Comparison of ENCODE assay signal across 8 cellular contexts in the genomic region with DNA sequence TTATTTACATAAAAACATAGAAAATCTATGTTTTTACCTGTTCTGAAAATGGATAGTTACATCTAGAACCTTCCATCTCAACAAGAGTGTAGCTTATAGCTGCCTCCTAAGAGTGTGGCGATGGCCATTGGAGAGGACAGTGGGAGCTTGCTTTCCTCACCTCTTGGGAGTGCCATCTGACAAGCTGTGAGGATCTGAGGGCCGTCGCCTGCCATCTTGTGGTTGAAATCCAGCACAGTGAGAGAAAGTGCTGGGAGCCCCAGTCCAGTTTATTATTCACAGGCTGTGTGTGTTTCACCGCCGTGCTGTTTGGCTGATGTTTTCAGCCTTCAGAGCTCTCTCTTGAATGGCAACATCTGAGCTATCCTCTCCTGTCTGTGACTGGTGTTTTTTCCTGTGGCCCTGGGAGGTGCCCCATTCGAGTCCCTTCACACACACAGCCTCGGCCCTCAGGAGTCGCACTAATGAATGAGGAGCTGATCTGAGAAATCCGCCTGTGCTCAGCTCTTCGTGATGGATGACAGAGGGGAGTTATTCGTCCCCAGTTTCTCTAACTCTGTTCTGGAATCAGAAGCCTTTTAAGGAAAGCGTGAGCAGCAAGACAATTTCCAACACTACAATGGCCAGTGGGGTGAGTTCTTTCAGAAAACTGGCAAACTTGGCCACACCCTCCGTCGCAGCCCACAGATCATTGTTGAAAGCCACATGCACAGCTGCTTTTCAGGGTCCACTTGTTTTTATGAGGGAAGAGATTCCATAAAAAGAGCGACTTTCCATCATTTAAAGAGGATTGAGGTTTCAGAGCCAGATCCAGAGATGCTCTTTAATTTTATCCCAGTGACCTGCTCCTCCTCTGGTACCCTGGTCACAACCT.
A peak's percentile ranks its signal among the peaks of the same experiment; 100 is the strongest.
DNase-seq lines count a peak whose midpoint lies in the region; ATAC-seq, FAIRE-seq and TF ChIP-seq lines count a peak whose summit lies in the region.

No MANE protein-coding gene starts in this region.

- H3K9ac ChIP-seq in kidney (ENCODE audit: low read length in 2 of 2): no peak overlapping the region

- intact Hi-C loops in natural killer cell (cut with micrococcal nuclease): loop anchor here (1.0 kb wide), 1 partner anchor 228 kb away; no protein-coding TSS in a partner anchor
- intact Hi-C loops in kidney (cut with DNase I): loop anchor here (10.0 kb wide), 1 partner anchor 224 kb away; no protein-coding TSS in a partner anchor

- no peaks in the 10 kb centered on the region for H3K36me3 ChIP-seq in kidney (ENCODE audit: control insufficient read depth in 1 of 2, insufficient read depth in 2 of 2, low read length in 2 of 2)

- TF ChIP-seq CTCF in natural killer cell (IDR thresholded peaks at IDR 0.05): peak; percentile 48
- TF ChIP-seq CTCF in kidney (IDR thresholded peaks at IDR 0.05; ENCODE audit: borderline replicate concordance, extremely low read depth, insufficient read depth): peak; percentile 65

- H3K4me1 Mint-ChIP-seq in natural killer cell: no peaks in the 10 kb centered on the region
- no peaks in the 10 kb centered on the region for H3K4me1 Mint-ChIP-seq in natural killer cell treated with Interleukin-12 subunit alpha and Interleukin-12 subunit beta and Interleukin-15 and Interleukin-18, amount 100 ng/mL, for 72 hours (ENCODE audit: low read depth in 2 of 2)

- no peaks in the 10 kb centered on the region for H3K36me3 Mint-ChIP-seq in natural killer cell
- H3K36me3 Mint-ChIP-seq in natural killer cell treated with Interleukin-12 subunit alpha and Interleukin-12 subunit beta and Interleukin-15 and Interleukin-18, amount 100 ng/mL, for 72 hours: no peaks in the 10 kb centered on the region

- H3K9me3 Mint-ChIP-seq in natural killer cell: no peaks in the 10 kb centered on the region
- H3K9me3 Mint-ChIP-seq in natural killer cell treated with Interleukin-12 subunit alpha and Interleukin-12 subunit beta and Interleukin-15 and Interleukin-18, amount 100 ng/mL, for 72 hours: no peaks in the 10 kb centered on the region

- H3K9me3 ChIP-seq in kidney (ENCODE audit: control insufficient read depth in 1 of 2, low read length in 2 of 2): no peaks in the 10 kb centered on the region

- no peak overlapping the region for H3K4me3 ChIP-seq in kidney (ENCODE audit: low read length in 2 of 2)

- TF ChIP-seq POLR2A in GM18505 (IDR thresholded peaks at IDR 0.05; ENCODE audit: borderline replicate concordance, extremely low read depth, insufficient read depth, insufficient read length): no peak

- H3K27me3 Mint-ChIP-seq in natural killer cell (ENCODE audit: low read depth in 2 of 2): no peaks in the 10 kb centered on the region
- H3K27me3 Mint-ChIP-seq in natural killer cell treated with Interleukin-12 subunit alpha and Interleukin-12 subunit beta and Interleukin-15 and Interleukin-18, amount 100 ng/mL, for 72 hours: no peaks in the 10 kb centered on the region

- no peak overlapping the region for H3K27ac ChIP-seq in kidney (ENCODE audit: low read depth in 2 of 2, low read length in 2 of 2)

- FAIRE-seq in kidney (lab: Jason Lieb, UNC): no peak

- H3K4me1 ChIP-seq in kidney (ENCODE audit: control insufficient read depth in 1 of 2, insufficient read depth in 1 of 2, low read depth in 1 of 2, low read length in 2 of 2): peaks cover 3 to 7% of the 10 kb centered on the region in 2 donors

- H3K27ac Mint-ChIP-seq in natural killer cell: no peak overlapping the region
- H3K27ac Mint-ChIP-seq in natural killer cell treated with Interleukin-12 subunit alpha and Interleukin-12 subunit beta and Interleukin-15 and Interleukin-18, amount 100 ng/mL, for 72 hours: no peak overlapping the region

- H3K4me3 Mint-ChIP-seq in natural killer cell: no peak overlapping the region
- H3K4me3 Mint-ChIP-seq in natural killer cell treated with Interleukin-12 subunit alpha and Interleukin-12 subunit beta and Interleukin-15 and Interleukin-18, amount 100 ng/mL, for 72 hours: no peak overlapping the region

- no peak for DNase-seq in natural killer cell
- DNase-seq in natural killer cell treated with Interleukin-12 subunit alpha and Interleukin-12 subunit beta and Interleukin-15 and Interleukin-18, amount 100 ng/mL, for 72 hours (ENCODE audit: low spot score): no peak
- peak; percentile 70 for DNase-seq in HT1080 (ENCODE audit: low read depth)
- peak; percentile 74 for DNase-seq in OCI-M1 (lab: John Stamatoyannopoulos, UW)
- DNase-seq in cerebellar cortex (ENCODE audit: low spot score): peak; percentile 90
- no peak for DNase-seq in kidney
- peak; percentile 65 for DNase-seq in stromal cell of bone marrow (ENCODE audit: low read depth)

- ATAC-seq in natural killer cell: peak; percentile 54 to 80 (median 57)
- no peak for ATAC-seq in natural killer cell treated with Interleukin-12 subunit alpha and Interleukin-12 subunit beta and Interleukin-15 and Interleukin-18, amount 100 ng/mL, for 72 hours
- ATAC-seq in GM18505 (IDR thresholded peaks at IDR 0.05; ENCODE audit: unreplicated experiment): no peak

Comparison
In these comparisons a context has a peak if more than half of its experiments do, and no peak if none do; other contexts are left out.
1. ATAC-seq: peak in natural killer cell (3 of 3); none in natural killer cell treated with Interleukin-12 subunit alpha and Interleukin-12 subunit beta and Interleukin-15 and Interleukin-18, amount 100 ng/mL, for 72 hours (0 of 2) and GM18505 (single experiment).
2. DNase-seq: peak in HT1080 (single experiment), OCI-M1 (single experiment), cerebellar cortex (single experiment) and stromal cell of bone marrow (single experiment); none in natural killer cell (single experiment), natural killer cell treated with Interleukin-12 subunit alpha and Interleukin-12 subunit beta and Interleukin-15 and Interleukin-18, amount 100 ng/mL, for 72 hours (single experiment) and kidney (single experiment).